Comparison of ENCODE assay signal across 26 cellular contexts in genomic region chrX:49206543-49206942, GRCh38. TPM values are rescaled to one million over a fixed set of nuclear protein-coding genes. Genes with fewer than 3 reads are reported as not detected.
"Had no signal": no experiment of that assay in that cellular context is flagged by ENCODE, and none has a peak within 500 bp of the region (broad histone marks: within the 10 kb centered on the region; RNA-seq: fewer than 3 reads in every experiment).

No MANE protein-coding gene starts in this region.

- H3K4me3 Mint-ChIP-seq: immature natural killer cell; memory B cell; mesothelial cell of epicardium; naive thymus-derived CD4-positive, alpha-beta T cell had no signal

- DNase-seq: hippocampal formation; hypothalamus; immature natural killer cell; islet precursor cell; kidney; kidney glomerular epithelial cell; left cardiac atrium; left colon; left lung; left ventricle myocardium inferior; left ventricle myocardium superior; lower lobe of right lung; mammary epithelial cell; mesenchymal stem cell; mesendoderm; midbrain; mucosa of descending colon; naive B cell; naive thymus-derived CD4-positive, alpha-beta T cell had no signal

- H3K9me3 Mint-ChIP-seq: immature natural killer cell; memory B cell; naive B cell; naive thymus-derived CD4-positive, alpha-beta T cell had no signal

- H3K36me3 Mint-ChIP-seq: immature natural killer cell, memory B cell, mesothelial cell of epicardium, naive B cell had no signal

- H3K27ac Mint-ChIP-seq: immature natural killer cell; memory B cell; mesothelial cell of epicardium; naive B cell; naive thymus-derived CD4-positive, alpha-beta T cell had no signal

- H3K4me1 Mint-ChIP-seq: immature natural killer cell; memory B cell; mesothelial cell of epicardium; naive B cell; naive thymus-derived CD4-positive, alpha-beta T cell had no signal

RNA-seq across cellular contexts. Expression of gene CACNA1F, which starts 26.6 kb away (rescaled TPM):
- total RNA-seq: kidney epithelial cell, left lobe of liver, liver, mesenteric fat pad, myocyte had no signal
